In genomic region chr17:12410721-12411120, GRCh38 we compare ENCODE assay signal across 35 cellular contexts.
"Had no signal": no experiment of that assay in that cellular context is flagged by ENCODE, and none has a peak within 500 bp of the region (broad histone marks: within the 10 kb centered on the region; RNA-seq: fewer than 3 reads in every experiment).

No MANE protein-coding gene starts in this region.

- H3K9me3 ChIP-seq: ascending aorta had no signal

- H3K36me3 Mint-ChIP-seq: activated CD8-positive, alpha-beta memory T cell treated with anti-CD3 and anti-CD28 coated beads, Interleukin-2, amount 10 ng/mL, durations not matched to agents 7 days and 5 days; activated naive CD4-positive, alpha-beta T cell treated with anti-CD3 and anti-CD28 coated beads, Interleukin-2, amount 50 U/mL, for 24 hours; activated naive CD8-positive, alpha-beta T cell; activated naive CD8-positive, alpha-beta T cell treated with anti-CD3 and anti-CD28 coated beads, Interleukin-2, amount 10 ng/mL, durations not matched to agents 7 days and 5 days; brain had no signal

- H3K36me3 ChIP-seq: ascending aorta, cardiac muscle cell had no signal

- H3K9me3 Mint-ChIP-seq: activated naive CD4-positive, alpha-beta T cell treated with anti-CD3 and anti-CD28 coated beads, Interleukin-2, amount 50 U/mL, for 24 hours; activated T-helper 17 cell treated with anti-CD3 and anti-CD28 coated beads, Interleukin-2, amount 50 U/mL, for 72 hours; brain had no signal

- H3K4me3 Mint-ChIP-seq: activated B cell treated with CpG ODN at 0.5 μM for 24 hours; activated CD4-positive, alpha-beta memory T cell treated with anti-CD3 and anti-CD28 coated beads, Interleukin-2, amount 10 ng/mL, durations not matched to agents 7 days and 5 days; activated CD4-positive, alpha-beta T cell treated with anti-CD3 and anti-CD28 coated beads, Interleukin-2, amount 10 ng/mL, durations not matched to agents 24 days and 14 days; activated CD8-positive, alpha-beta memory T cell treated with anti-CD3 and anti-CD28 coated beads, Interleukin-2, amount 10 ng/mL, durations not matched to agents 7 days and 5 days; activated CD8-positive, alpha-beta T cell treated with anti-CD3 and anti-CD28 coated beads, Interleukin-2, amount 10 ng/mL, durations not matched to agents 7 days and 5 days; activated naive CD4-positive, alpha-beta T cell treated with anti-CD3 and anti-CD28 coated beads for 36 hours; activated naive CD4-positive, alpha-beta T cell treated with anti-CD3 and anti-CD28 coated beads, Interleukin-2, amount 50 U/mL, for 24 hours; activated naive CD8-positive, alpha-beta T cell; activated naive CD8-positive, alpha-beta T cell treated with anti-CD3 and anti-CD28 coated beads, Interleukin-2, amount 10 ng/mL, durations not matched to agents 7 days and 5 days; activated naive CD8-positive, alpha-beta T cell treated with anti-CD3 and anti-CD28 coated beads, Interleukin-2, amount 50 U/mL, for 24 hours; activated T-cell treated with anti-CD3 and anti-CD28 coated beads, Interleukin-2, amount 50 U/mL, for 4 hours; activated T-cell treated with anti-CD3 and anti-CD28 coated beads, Interleukin-2, amount 50 U/mL, for 72 hours; activated T-helper 1 cell treated with anti-CD3 and anti-CD28 coated beads, Interleukin-12 subunit alpha, Interleukin-12 subunit beta, Interleukin-2, Interleukin-4 antibody, amounts not matched to agents 30 ng/mL and 10 ng/mL and 1 ng/mL, durations not matched to agents 14 hours and 24 hours and 36 hours; activated T-helper 17 cell treated with anti-CD3 and anti-CD28 coated beads, Interleukin-2, amount 50 U/mL, for 72 hours; brain; central memory CD8-positive, alpha-beta T cell; T-helper 1 cell treated with Interleukin-12 subunit alpha and Interleukin-12 subunit beta and Interleukin-4 antibody, amounts not matched to agents 30 μg/mL and 1 μg/mL, for 36 hours; T-helper 2 cell treated with Interferon-gamma antibody and Interleukin-4, amounts not matched to agents 5 μg/mL and 100 μg/mL, for 36 hours had no signal

- DNase-seq: activated B cell treated with CpG ODN at 0.5 μM for 24 hours; activated CD4-positive, alpha-beta memory T cell treated with anti-CD3 and anti-CD28 coated beads, Interleukin-2, amount 10 ng/mL, durations not matched to agents 7 days and 5 days; activated CD4-positive, alpha-beta T cell treated with anti-CD3 and anti-CD28 coated beads for 4 hours; activated CD4-positive, alpha-beta T cell treated with anti-CD3 and anti-CD28 coated beads, Interleukin-2, amount 10 ng/mL, durations not matched to agents 24 days and 14 days; activated CD4-positive, alpha-beta T cell treated with anti-CD3 and anti-CD28 coated beads, Interleukin-2, amount 50 U/mL, for 48 hours; activated CD4-positive, CD25-positive, alpha-beta regulatory T cell treated with anti-CD3 and anti-CD28 coated beads, Interleukin-2, amount 50 U/mL, for 72 hours; activated CD8-positive, alpha-beta memory T cell treated with anti-CD3 and anti-CD28 coated beads for 24 hours; activated CD8-positive, alpha-beta memory T cell treated with anti-CD3 and anti-CD28 coated beads, Interleukin-2, amount 10 ng/mL, durations not matched to agents 7 days and 5 days; activated CD8-positive, alpha-beta memory T cell treated with anti-CD3 and anti-CD28 coated beads, Interleukin-2, amount 50 U/mL, for 48 hours; activated CD8-positive, alpha-beta T cell treated with anti-CD3 and anti-CD28 coated beads, Interleukin-2, amount 10 ng/mL, durations not matched to agents 7 days and 5 days; activated effector memory CD4-positive, alpha-beta T cell treated with anti-CD3 and anti-CD28 coated beads, Interleukin-2, amount 50 U/mL, for 16 hours; activated gamma-delta T cell treated with Interleukin-2 at 50 U/mL for 16 hours; activated naive CD4-positive, alpha-beta T cell; activated naive CD4-positive, alpha-beta T cell treated with anti-CD3 and anti-CD28 coated beads for 36 hours; activated naive CD8-positive, alpha-beta T cell treated with anti-CD3 and anti-CD28 coated beads, Interleukin-2, amount 10 ng/mL, durations not matched to agents 7 days and 5 days; activated naive CD8-positive, alpha-beta T cell treated with anti-CD3 and anti-CD28 coated beads, Interleukin-2, amount 50 U/mL, for 24 hours; activated T-cell treated with anti-CD3 and anti-CD28 coated beads, Interleukin-2, amount 50 U/mL, for 4 hours; activated T-cell treated with anti-CD3 and anti-CD28 coated beads, Interleukin-2, amount 50 U/mL, for 72 hours; amygdala; anterior cingulate cortex; SW 1271; T-helper 1 cell; T-helper 2 cell; T-helper 9 cell had no signal

- H3K27me3 ChIP-seq: ascending aorta, cardiac muscle cell had no signal

- H3K27ac Mint-ChIP-seq: activated B cell treated with CpG ODN at 0.5 μM for 24 hours; activated CD4-positive, alpha-beta memory T cell treated with anti-CD3 and anti-CD28 coated beads, Interleukin-2, amount 10 ng/mL, durations not matched to agents 7 days and 5 days; activated CD4-positive, alpha-beta T cell treated with anti-CD3 and anti-CD28 coated beads, Interleukin-2, amount 10 ng/mL, durations not matched to agents 24 days and 14 days; activated CD8-positive, alpha-beta memory T cell treated with anti-CD3 and anti-CD28 coated beads, Interleukin-2, amount 10 ng/mL, durations not matched to agents 7 days and 5 days; activated CD8-positive, alpha-beta T cell treated with anti-CD3 and anti-CD28 coated beads, Interleukin-2, amount 10 ng/mL, durations not matched to agents 7 days and 5 days; activated naive CD4-positive, alpha-beta T cell treated with anti-CD3 and anti-CD28 coated beads for 36 hours; activated naive CD4-positive, alpha-beta T cell treated with anti-CD3 and anti-CD28 coated beads, Interleukin-2, amount 50 U/mL, for 24 hours; activated naive CD8-positive, alpha-beta T cell; activated naive CD8-positive, alpha-beta T cell treated with anti-CD3 and anti-CD28 coated beads, Interleukin-2, amount 10 ng/mL, durations not matched to agents 7 days and 5 days; activated naive CD8-positive, alpha-beta T cell treated with anti-CD3 and anti-CD28 coated beads, Interleukin-2, amount 50 U/mL, for 24 hours; activated T-cell treated with anti-CD3 and anti-CD28 coated beads, Interleukin-2, amount 50 U/mL, for 72 hours; activated T-helper 1 cell treated with anti-CD3 and anti-CD28 coated beads, Interleukin-12 subunit alpha, Interleukin-12 subunit beta, Interleukin-2, Interleukin-4 antibody, amounts not matched to agents 30 ng/mL and 10 ng/mL and 1 ng/mL, durations not matched to agents 14 hours and 24 hours and 36 hours; activated T-helper 17 cell treated with anti-CD3 and anti-CD28 coated beads, Interleukin-2, amount 50 U/mL, for 72 hours; brain; T-helper 1 cell treated with Interleukin-12 subunit alpha and Interleukin-12 subunit beta and Interleukin-4 antibody, amounts not matched to agents 30 μg/mL and 1 μg/mL, for 36 hours; T-helper 2 cell treated with Interferon-gamma antibody and Interleukin-4, amounts not matched to agents 5 μg/mL and 100 μg/mL, for 36 hours had no signal

- H3K4me3 ChIP-seq: ascending aorta, cardiac muscle cell had no signal

- H3K27me3 Mint-ChIP-seq: activated B cell treated with CpG ODN at 0.5 μM for 24 hours; activated CD4-positive, alpha-beta memory T cell treated with anti-CD3 and anti-CD28 coated beads, Interleukin-2, amount 10 ng/mL, durations not matched to agents 7 days and 5 days; activated CD4-positive, alpha-beta T cell treated with anti-CD3 and anti-CD28 coated beads, Interleukin-2, amount 10 ng/mL, durations not matched to agents 24 days and 14 days; activated CD8-positive, alpha-beta memory T cell treated with anti-CD3 and anti-CD28 coated beads, Interleukin-2, amount 10 ng/mL, durations not matched to agents 7 days and 5 days; activated naive CD8-positive, alpha-beta T cell; activated naive CD8-positive, alpha-beta T cell treated with anti-CD3 and anti-CD28 coated beads, Interleukin-2, amount 10 ng/mL, durations not matched to agents 7 days and 5 days; activated naive CD8-positive, alpha-beta T cell treated with anti-CD3 and anti-CD28 coated beads, Interleukin-2, amount 50 U/mL, for 24 hours; activated T-helper 17 cell treated with anti-CD3 and anti-CD28 coated beads, Interleukin-2, amount 50 U/mL, for 72 hours; central memory CD8-positive, alpha-beta T cell had no signal

- H3K4me1 Mint-ChIP-seq: activated B cell treated with CpG ODN at 0.5 μM for 24 hours; activated CD4-positive, alpha-beta memory T cell treated with anti-CD3 and anti-CD28 coated beads, Interleukin-2, amount 10 ng/mL, durations not matched to agents 7 days and 5 days; activated CD4-positive, alpha-beta T cell treated with anti-CD3 and anti-CD28 coated beads, Interleukin-2, amount 10 ng/mL, durations not matched to agents 24 days and 14 days; activated CD8-positive, alpha-beta memory T cell treated with anti-CD3 and anti-CD28 coated beads, Interleukin-2, amount 10 ng/mL, durations not matched to agents 7 days and 5 days; activated naive CD4-positive, alpha-beta T cell treated with anti-CD3 and anti-CD28 coated beads, Interleukin-2, amount 50 U/mL, for 24 hours; activated naive CD8-positive, alpha-beta T cell treated with anti-CD3 and anti-CD28 coated beads, Interleukin-2, amount 10 ng/mL, durations not matched to agents 7 days and 5 days; activated naive CD8-positive, alpha-beta T cell treated with anti-CD3 and anti-CD28 coated beads, Interleukin-2, amount 50 U/mL, for 24 hours; activated T-helper 17 cell treated with anti-CD3 and anti-CD28 coated beads, Interleukin-2, amount 50 U/mL, for 72 hours; brain; central memory CD8-positive, alpha-beta T cell had no signal

- H3K27ac ChIP-seq: ascending aorta, cardiac muscle cell, VCaP had no signal
